Comparison of ENCODE assay signal across 1 cellular context in the genomic region with DNA sequence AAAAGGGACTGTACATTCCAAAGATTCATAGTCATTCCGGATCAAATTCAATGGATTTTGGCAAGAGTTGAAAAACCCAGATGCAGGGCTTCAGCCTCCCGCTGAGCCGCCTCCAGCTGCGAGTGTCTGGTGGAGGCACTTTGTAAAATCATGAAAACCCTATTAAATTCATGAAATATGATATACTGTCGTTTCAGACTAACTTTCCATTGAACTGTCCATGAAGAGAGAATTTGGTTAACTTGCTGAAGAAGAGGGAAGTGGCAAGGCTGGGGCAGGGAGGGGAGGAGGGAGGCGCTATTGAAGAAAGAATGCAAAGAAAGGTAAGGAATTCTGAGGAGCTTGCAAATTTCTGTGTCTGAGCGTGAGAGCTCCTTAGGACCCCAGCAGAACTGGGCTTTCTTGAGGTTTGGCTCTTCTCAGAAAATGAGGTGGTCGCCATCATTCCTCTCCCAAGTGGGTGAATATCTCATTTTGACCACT.
TF ChIP-seq lines count a peak whose summit lies in the region.

No MANE protein-coding gene starts in this region.

TF ChIP-seq in HEK293, 187 proteins besides CTCF, POLR2A, EP300 and RAD21 (continued from another document):
- TF ChIP-seq, protein P1, sequence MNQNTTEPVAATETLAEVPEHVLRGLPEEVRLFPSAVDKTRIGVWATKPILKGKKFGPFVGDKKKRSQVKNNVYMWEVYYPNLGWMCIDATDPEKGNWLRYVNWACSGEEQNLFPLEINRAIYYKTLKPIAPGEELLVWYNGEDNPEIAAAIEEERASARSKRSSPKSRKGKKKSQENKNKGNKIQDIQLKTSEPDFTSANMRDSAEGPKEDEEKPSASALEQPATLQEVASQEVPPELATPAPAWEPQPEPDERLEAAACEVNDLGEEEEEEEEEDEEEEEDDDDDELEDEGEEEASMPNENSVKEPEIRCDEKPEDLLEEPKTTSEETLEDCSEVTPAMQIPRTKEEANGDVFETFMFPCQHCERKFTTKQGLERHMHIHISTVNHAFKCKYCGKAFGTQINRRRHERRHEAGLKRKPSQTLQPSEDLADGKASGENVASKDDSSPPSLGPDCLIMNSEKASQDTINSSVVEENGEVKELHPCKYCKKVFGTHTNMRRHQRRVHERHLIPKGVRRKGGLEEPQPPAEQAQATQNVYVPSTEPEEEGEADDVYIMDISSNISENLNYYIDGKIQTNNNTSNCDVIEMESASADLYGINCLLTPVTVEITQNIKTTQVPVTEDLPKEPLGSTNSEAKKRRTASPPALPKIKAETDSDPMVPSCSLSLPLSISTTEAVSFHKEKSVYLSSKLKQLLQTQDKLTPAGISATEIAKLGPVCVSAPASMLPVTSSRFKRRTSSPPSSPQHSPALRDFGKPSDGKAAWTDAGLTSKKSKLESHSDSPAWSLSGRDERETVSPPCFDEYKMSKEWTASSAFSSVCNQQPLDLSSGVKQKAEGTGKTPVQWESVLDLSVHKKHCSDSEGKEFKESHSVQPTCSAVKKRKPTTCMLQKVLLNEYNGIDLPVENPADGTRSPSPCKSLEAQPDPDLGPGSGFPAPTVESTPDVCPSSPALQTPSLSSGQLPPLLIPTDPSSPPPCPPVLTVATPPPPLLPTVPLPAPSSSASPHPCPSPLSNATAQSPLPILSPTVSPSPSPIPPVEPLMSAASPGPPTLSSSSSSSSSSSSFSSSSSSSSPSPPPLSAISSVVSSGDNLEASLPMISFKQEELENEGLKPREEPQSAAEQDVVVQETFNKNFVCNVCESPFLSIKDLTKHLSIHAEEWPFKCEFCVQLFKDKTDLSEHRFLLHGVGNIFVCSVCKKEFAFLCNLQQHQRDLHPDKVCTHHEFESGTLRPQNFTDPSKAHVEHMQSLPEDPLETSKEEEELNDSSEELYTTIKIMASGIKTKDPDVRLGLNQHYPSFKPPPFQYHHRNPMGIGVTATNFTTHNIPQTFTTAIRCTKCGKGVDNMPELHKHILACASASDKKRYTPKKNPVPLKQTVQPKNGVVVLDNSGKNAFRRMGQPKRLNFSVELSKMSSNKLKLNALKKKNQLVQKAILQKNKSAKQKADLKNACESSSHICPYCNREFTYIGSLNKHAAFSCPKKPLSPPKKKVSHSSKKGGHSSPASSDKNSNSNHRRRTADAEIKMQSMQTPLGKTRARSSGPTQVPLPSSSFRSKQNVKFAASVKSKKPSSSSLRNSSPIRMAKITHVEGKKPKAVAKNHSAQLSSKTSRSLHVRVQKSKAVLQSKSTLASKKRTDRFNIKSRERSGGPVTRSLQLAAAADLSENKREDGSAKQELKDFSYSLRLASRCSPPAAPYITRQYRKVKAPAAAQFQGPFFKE (tag by site-specific recombination; IDR thresholded peaks at IDR 0.05; ENCODE audit: borderline replicate concordance) = no peak
- TF ChIP-seq OSR2 (tag by site-specific recombination; IDR thresholded peaks at IDR 0.05) = peak; percentile 74
- TF ChIP-seq ZNF112 (tag by site-specific recombination; IDR thresholded peaks at IDR 0.05) = no peak
- TF ChIP-seq SCRT1 (tag by site-specific recombination; IDR thresholded peaks at IDR 0.05; ENCODE audit: borderline replicate concordance) = no peak
- TF ChIP-seq ZNF366 (tag by site-specific recombination; conservative IDR thresholded peaks at IDR 0.05) = peak; percentile 59
- no peak for TF ChIP-seq ZNF664 (tag by site-specific recombination; IDR thresholded peaks at IDR 0.05)
- TF ChIP-seq ZNF521 (tag by site-specific recombination; IDR thresholded peaks at IDR 0.05) = no peak
- peak; percentile 80 for TF ChIP-seq ZXDB (tag by site-specific recombination; IDR thresholded peaks at IDR 0.05)
- peak; percentile 87 for TF ChIP-seq ZEB2 (tag by site-specific recombination; IDR thresholded peaks at IDR 0.05)
- peak; percentile 58; the same call in 1 of the 2 replicates for TF ChIP-seq ZNF596 (tag by site-specific recombination; IDR thresholded peaks at IDR 0.05)
- no peak for TF ChIP-seq ZNF146 (tag by site-specific recombination; IDR thresholded peaks at IDR 0.05)
- no peak; the same call in 1 of the 2 replicates for TF ChIP-seq ZBTB17 (tag by site-specific recombination; IDR thresholded peaks at IDR 0.05)
- 0 out of 2 replicates have a peak, but pooled peaks have one; percentile 49 for TF ChIP-seq ZFP37 (tag by site-specific recombination; IDR thresholded peaks at IDR 0.05)
- peak; percentile 94 for TF ChIP-seq MZF1 (tag by site-specific recombination; IDR thresholded peaks at IDR 0.05; ENCODE audit: borderline replicate concordance)
